ENCODE assay signal across 18 cellular contexts in the genomic region with DNA sequence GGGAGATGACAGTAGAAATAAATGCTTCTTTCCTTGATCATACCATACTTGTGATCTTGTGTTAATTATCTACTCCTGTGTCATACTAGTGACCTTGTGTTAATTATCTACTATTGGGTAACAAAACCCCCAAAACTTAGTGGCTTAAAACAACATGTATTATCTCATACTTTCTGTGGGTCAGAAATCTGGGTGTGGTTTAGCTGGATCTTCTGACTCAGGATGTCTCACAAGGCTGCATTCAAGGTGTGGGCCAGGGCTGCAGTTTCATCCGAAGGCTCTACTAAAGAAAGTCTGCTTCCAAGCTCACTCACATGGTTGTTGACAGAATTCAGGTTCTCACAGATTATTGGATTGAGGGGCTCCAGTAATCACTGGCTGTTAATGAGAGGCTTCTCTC.
"Had no signal": no experiment of that assay in that cellular context is flagged by ENCODE, and none has a peak within 500 bp of the region (broad histone marks: within the 10 kb centered on the region; RNA-seq: fewer than 3 reads in every experiment).

No MANE protein-coding gene starts in this region.

- H3K27me3 Mint-ChIP-seq: effector memory CD8-positive, alpha-beta T cell had no signal

- H3K9me3 ChIP-seq: gastroesophageal sphincter, lower lobe of right lung, neutrophil, sigmoid colon, spleen, thyroid gland had no signal

- ATAC-seq: activated T-cell treated with anti-CD3 and anti-CD28 coated beads, Interleukin-2, amount 50 U/mL, for 72 hours; effector memory CD8-positive, alpha-beta T cell; gastroesophageal sphincter; lower lobe of right lung; natural killer cell treated with Interleukin-12 subunit alpha and Interleukin-12 subunit beta and Interleukin-15 and Interleukin-18, amount 100 ng/mL, for 72 hours had no signal

- H3K27ac Mint-ChIP-seq: activated T-cell treated with anti-CD3 and anti-CD28 coated beads, Interleukin-2, amount 50 U/mL, for 72 hours; effector memory CD8-positive, alpha-beta T cell; immature natural killer cell; natural killer cell treated with Interleukin-12 subunit alpha and Interleukin-12 subunit beta and Interleukin-15 and Interleukin-18, amount 100 ng/mL, for 72 hours; T-helper 1 cell treated with Interleukin-12 subunit alpha and Interleukin-12 subunit beta and Interleukin-4 antibody, amounts not matched to agents 30 μg/mL and 1 μg/mL, for 36 hours had no signal

- H3K27me3 ChIP-seq: gastroesophageal sphincter, neutrophil, sigmoid colon, thyroid gland had no signal

- H3K9ac ChIP-seq: parathyroid adenoma had no signal

- H3K79me2 ChIP-seq: parathyroid adenoma had no signal

- H3K4me3 ChIP-seq: gastroesophageal sphincter, lower lobe of right lung, sigmoid colon, spleen, thyroid gland had no signal

- H3K36me3 Mint-ChIP-seq: activated naive CD4-positive, alpha-beta T cell treated with anti-CD3 and anti-CD28 coated beads, Interleukin-2, amount 50 U/mL, for 72 hours; immature natural killer cell; natural killer cell treated with Interleukin-12 subunit alpha and Interleukin-12 subunit beta and Interleukin-15 and Interleukin-18, amount 100 ng/mL, for 72 hours had no signal

- H3K36me3 ChIP-seq: gastroesophageal sphincter, lower lobe of right lung, neutrophil, sigmoid colon, spleen, thyroid gland had no signal

- H3K27ac ChIP-seq: gastroesophageal sphincter, lower lobe of right lung, neutrophil, parathyroid adenoma, sigmoid colon, spleen, thyroid gland had no signal

- DNase-seq: activated CD4-positive, alpha-beta T cell treated with anti-CD3 and anti-CD28 coated beads, Interleukin-2, amount 50 U/mL, for 1 hour; activated CD4-positive, CD25-positive, alpha-beta regulatory T cell treated with anti-CD3 and anti-CD28 coated beads, Interleukin-2, amount 50 U/mL, for 72 hours; activated gamma-delta T cell treated with Interleukin-2 at 50 U/mL for 16 hours; activated T-cell treated with anti-CD3 and anti-CD28 coated beads, Interleukin-2, amount 50 U/mL, for 72 hours; caudate nucleus; effector memory CD8-positive, alpha-beta T cell; immature natural killer cell; lower lobe of right lung; sigmoid colon; spleen; stimulated activated naive CD4-positive, alpha-beta T cell treated with Interleukin-2 at 50 U/mL for 16 hours; thyroid gland had no signal

- H2AFZ ChIP-seq: parathyroid adenoma had no signal

- H3K4me1 ChIP-seq: gastroesophageal sphincter, lower lobe of right lung, sigmoid colon, spleen, thyroid gland had no signal

- H3K9me3 Mint-ChIP-seq: activated naive CD4-positive, alpha-beta T cell treated with anti-CD3 and anti-CD28 coated beads, Interleukin-2, amount 50 U/mL, for 72 hours; effector memory CD8-positive, alpha-beta T cell; T-helper 1 cell treated with Interleukin-12 subunit alpha and Interleukin-12 subunit beta and Interleukin-4 antibody, amounts not matched to agents 30 μg/mL and 1 μg/mL, for 36 hours had no signal

- H3K4me3 Mint-ChIP-seq: activated T-cell treated with anti-CD3 and anti-CD28 coated beads, Interleukin-2, amount 50 U/mL, for 72 hours; effector memory CD8-positive, alpha-beta T cell; immature natural killer cell; natural killer cell treated with Interleukin-12 subunit alpha and Interleukin-12 subunit beta and Interleukin-15 and Interleukin-18, amount 100 ng/mL, for 72 hours; T-helper 1 cell treated with Interleukin-12 subunit alpha and Interleukin-12 subunit beta and Interleukin-4 antibody, amounts not matched to agents 30 μg/mL and 1 μg/mL, for 36 hours had no signal
